ENCODE assay signal across 9 cellular contexts in genomic region chr14:65846469-65846868, GRCh38.
A peak's percentile ranks its signal among the peaks of the same experiment; 100 is the strongest.
DNase-seq lines count a peak whose midpoint lies in the region; ATAC-seq, FAIRE-seq and TF ChIP-seq lines count a peak whose summit lies in the region.
"Had no signal": no experiment of that assay in that cellular context is flagged by ENCODE, and none has a peak within 500 bp of the region (broad histone marks: within the 10 kb centered on the region; RNA-seq: fewer than 3 reads in every experiment).

No MANE protein-coding gene starts in this region.

- no peak for TF ChIP-seq RAD21 in GM12878 (IDR thresholded peaks at IDR 0.05; ENCODE audit: insufficient read depth, low read depth, low read length)

- no peak overlapping the region for H3K27ac ChIP-seq in GM12878 (ENCODE audit: control insufficient read depth, insufficient read depth)
- H3K27ac ChIP-seq in thymus (ENCODE audit: low read depth) = peak overlapping the region; percentile 73
- H3K27ac ChIP-seq in tibial artery = no peak overlapping the region

- peak; percentile 12 for DNase-seq in stimulated activated CD4-positive, alpha-beta T cell treated with anti-CD3 and anti-CD28 coated beads, Interleukin-2, amount 100 ng/mL, for 4 hours (ENCODE audit: low read depth)
- no peak for DNase-seq in stimulated activated CD4-positive, alpha-beta T cell treated with anti-CD3 and anti-CD28 coated beads, Interleukin-4, amount 100 ng/mL, for 4 hours
- peak; percentile 44 for DNase-seq in NCI-H1694 (lab: John Stamatoyannopoulos, UW)
- DNase-seq in GM12878 (ENCODE audit: low read depth, low spot score) = no peak
- DNase-seq in tibial artery = no peak
- DNase-seq in sciatic nerve (ENCODE audit: low spot score) = no peak
- no peak for DNase-seq in ACHN
- DNase-seq: NCI-H146 had no signal

- H3K79me2 ChIP-seq in GM12878 (ENCODE audit: control insufficient read depth, insufficient read depth, low read length) = no peaks in the 10 kb centered on the region

- no peaks in the 10 kb centered on the region for H3K27me3 ChIP-seq in GM12878 (replicated peaks in 1 of 2; ENCODE audit: control insufficient read depth in 2 of 2, insufficient read depth in 2 of 2, low read length in 1 of 2)
- no peaks in the 10 kb centered on the region for H3K27me3 ChIP-seq in thymus (ENCODE audit: control insufficient read depth, insufficient read depth)
- H3K27me3 ChIP-seq in tibial artery = no peaks in the 10 kb centered on the region

- CTCF ChIA-PET in GM12878 (lab: Yijun Ruan, JAX) = interaction anchor here (0.6 to 3.1 kb wide), 3 partner anchors 22 to 178 kb away, joined by 3 to 13 read pairs (median 3); no protein-coding TSS in a partner anchor

- no peak overlapping the region for H3K9ac ChIP-seq in GM12878 (ENCODE audit: control insufficient read depth, insufficient read depth, low read length)

- 50% methylated on average over 2 of the region's 2 CpGs for WGBS in GM12878 (ENCODE audit: insufficient coverage, insufficient replicate concordance, low lambda C conversion rate, missing lambda C conversion rate)
- WGBS in thymus = 77% methylated on average over 2 of the region's 2 CpGs

- in situ Hi-C loops in GM12878 (cut with MboI) = no loop called here
- in situ Hi-C loops in ACHN (cut with HindIII; ENCODE audit: low pct_ligation_motif_present, low pct_unique_long_range_greater_than_20kb, low sequenced_read_pairs) = no loop called here

- intact Hi-C loops in GM12878 (cut with micrococcal nuclease; ENCODE audit: unreplicated experiment) (no loop called here), tibial artery (cut with DNase I; ENCODE audit: low total_unique reads) (no loop called here), sciatic nerve (cut with DNase I) (no loop called here)

- TF ChIP-seq POLR2A in GM12878 (IDR thresholded peaks at IDR 0.05; ENCODE audit: low read depth, low read length) = no peak

- POLR2A ChIA-PET in GM12878 (lab: Charles Lee) = no interaction called here

- H3K4me1 ChIP-seq in GM12878 (ENCODE audit: control insufficient read depth, insufficient read depth, low read length) = peaks cover 3% of the 10 kb centered on the region; the same call in 1 of the 2 replicates
- peaks cover 15% of the 10 kb centered on the region for H3K4me1 ChIP-seq in thymus (ENCODE audit: control insufficient read depth, insufficient read depth, low read length)
- H3K4me1 ChIP-seq in tibial artery = no peaks in the 10 kb centered on the region

- no TSS peak for BruUV-seq in GM12878 (replicated peaks; lab: Mats Ljungman, UMichigan)

- FAIRE-seq in GM12878 (lab: Jason Lieb, UNC) = no peak

- peak; percentile 48 for ATAC-seq in GM12878
- no peak for ATAC-seq in sciatic nerve

- H3K9me3 ChIP-seq in GM12878 (replicated peaks; ENCODE audit: control insufficient read depth, insufficient read depth, low read length) (no peaks in the 10 kb centered on the region; the same call in 2 of the 3 replicates), thymus (ENCODE audit: control insufficient read depth) (no peaks in the 10 kb centered on the region), tibial artery (no peaks in the 10 kb centered on the region)

- H3K4me3 ChIP-seq in GM12878 (no peak overlapping the region), thymus (ENCODE audit: low read length) (no peak overlapping the region), tibial artery (no peak overlapping the region)

- H2AFZ ChIP-seq in GM12878 (ENCODE audit: control insufficient read depth, low read depth, low read length) = no peak overlapping the region

- no peak overlapping the region for H3K4me2 ChIP-seq in GM12878 (ENCODE audit: control insufficient read depth, insufficient read depth)

- H3K36me3 ChIP-seq in GM12878 (ENCODE audit: control insufficient read depth in 2 of 2, insufficient read depth in 2 of 2, low read length in 1 of 2) (no peaks in the 10 kb centered on the region), thymus (ENCODE audit: control insufficient read depth, insufficient read depth) (no peaks in the 10 kb centered on the region), tibial artery (no peaks in the 10 kb centered on the region)

- no peak for TF ChIP-seq EP300 in GM12878 (IDR thresholded peaks at IDR 0.05; ENCODE audit: borderline replicate concordance in 1 of 2, control insufficient read depth in 1 of 2, low read depth in 2 of 2, low read length in 2 of 2)

- RAD21 ChIA-PET in GM12878 (lab: Charles Lee; ENCODE audit: unreplicated experiment) = interaction anchor here (0.7 to 1.4 kb wide), 2 partner anchors 431 to 682 kb away, joined by 3 read pairs; no protein-coding TSS in a partner anchor

- SMC1A ChIA-PET in GM12878 (lab: Charles Lee; ENCODE audit: uncharacterized antibody, unreplicated experiment) = interaction anchor here (1.2 to 1.6 kb wide), 2 partner anchors 22 to 432 kb away, joined by 3 to 4 read pairs; no protein-coding TSS in a partner anchor

- no peak for TF ChIP-seq CTCF in GM12878 (IDR thresholded peaks at IDR 0.05 in 2 of 3, conservative IDR thresholded peaks at IDR 0.05 in 1 of 3; ENCODE audit: control insufficient read depth in 2 of 3, extremely low read depth in 1 of 3, insufficient read depth in 1 of 3, low read depth in 3 of 3, low read length in 3 of 3)
- no peak for TF ChIP-seq CTCF in tibial artery (IDR thresholded peaks at IDR 0.05)

- no peaks in the 10 kb centered on the region for H4K20me1 ChIP-seq in GM12878 (ENCODE audit: control insufficient read depth, insufficient read depth)

TF ChIP-seq in GM12878, 131 proteins besides CTCF, POLR2A, EP300 and RAD21:
- TF ChIP-seq SPI1 (IDR thresholded peaks at IDR 0.05; ENCODE audit: borderline replicate concordance, insufficient read depth, low read depth, low read length) (peak; percentile 20; the same call in 1 of the 2 replicates), CHD2 (IDR thresholded peaks at IDR 0.05; ENCODE audit: borderline replicate concordance, low read depth, low read length) (no peak), GABPA (IDR thresholded peaks at IDR 0.05; ENCODE audit: low read depth) (no peak), RELB (IDR thresholded peaks at IDR 0.05; ENCODE audit: low read depth) (no peak)

Comparison
In these comparisons a context has a peak if more than half of its experiments do, and no peak if none do; other contexts are left out.
1. DNase-seq: peak in stimulated activated CD4-positive, alpha-beta T cell treated with anti-CD3 and anti-CD28 coated beads, Interleukin-2, amount 100 ng/mL, for 4 hours (single experiment) and NCI-H1694 (single experiment); none in stimulated activated CD4-positive, alpha-beta T cell treated with anti-CD3 and anti-CD28 coated beads, Interleukin-4, amount 100 ng/mL, for 4 hours (0 of 2), GM12878 (single experiment), tibial artery (0 of 2), sciatic nerve (single experiment) and ACHN (single experiment).